Comparison of ENCODE assay signal across 15 cellular contexts in genomic region chr10:46294641-46295230, GRCh38. TPM values are rescaled to one million over a fixed set of nuclear protein-coding genes. Genes with fewer than 3 reads are reported as not detected.
"Had no signal": no experiment of that assay in that cellular context is flagged by ENCODE, and none has a peak within 500 bp of the region (broad histone marks: within the 10 kb centered on the region; RNA-seq: fewer than 3 reads in every experiment).

No MANE protein-coding gene starts in this region.

- H3K4me3 ChIP-seq: breast epithelium, dorsolateral prefrontal cortex, esophagus squamous epithelium, ovary, thoracic aorta had no signal

- H3K36me3 Mint-ChIP-seq: activated naive CD8-positive, alpha-beta T cell; immature natural killer cell; natural killer cell treated with Interleukin-12 subunit alpha and Interleukin-12 subunit beta and Interleukin-15 and Interleukin-18, amount 100 ng/mL, for 72 hours had no signal

- H3K9me3 Mint-ChIP-seq: activated CD8-positive, alpha-beta T cell treated with anti-CD3 and anti-CD28 coated beads for 36 hours; immature natural killer cell; natural killer cell treated with Interleukin-12 subunit alpha and Interleukin-12 subunit beta and Interleukin-15 and Interleukin-18, amount 100 ng/mL, for 72 hours; stimulated activated naive CD8-positive, alpha-beta T cell treated with anti-CD3 and anti-CD28 coated beads, Interleukin-15, amount 100 ng/mL, for 72 hours had no signal

- H3K4me3 Mint-ChIP-seq: activated CD8-positive, alpha-beta T cell treated with anti-CD3 and anti-CD28 coated beads for 36 hours; activated naive CD8-positive, alpha-beta T cell; immature natural killer cell; natural killer cell treated with Interleukin-12 subunit alpha and Interleukin-12 subunit beta and Interleukin-15 and Interleukin-18, amount 100 ng/mL, for 72 hours; stimulated activated naive CD8-positive, alpha-beta T cell treated with anti-CD3 and anti-CD28 coated beads, Interleukin-15, amount 100 ng/mL, for 72 hours had no signal

- DNase-seq: activated CD8-positive, alpha-beta T cell treated with anti-CD3 and anti-CD28 coated beads for 36 hours; esophagus squamous epithelium; foreskin fibroblast; immature natural killer cell; stimulated activated CD4-positive, alpha-beta T cell treated with anti-CD3 and anti-CD28 coated beads, Interleukin-15, amount 100 ng/mL, for 24 hours; stimulated activated CD4-positive, alpha-beta T cell treated with anti-CD3 and anti-CD28 coated beads, Interleukin-4, amount 100 ng/mL, for 24 hours; stimulated activated naive CD8-positive, alpha-beta T cell treated with anti-CD3 and anti-CD28 coated beads, Interleukin-15, amount 100 ng/mL, for 72 hours; SW 1271 had no signal

- H3K27ac ChIP-seq: breast epithelium, dorsolateral prefrontal cortex, esophagus squamous epithelium, ovary, thoracic aorta had no signal

- H3K36me3 ChIP-seq: breast epithelium, esophagus squamous epithelium, ovary, thoracic aorta had no signal

- H3K9me3 ChIP-seq: breast epithelium, esophagus squamous epithelium, ovary, thoracic aorta had no signal

- H3K27me3 Mint-ChIP-seq: activated CD8-positive, alpha-beta T cell treated with anti-CD3 and anti-CD28 coated beads for 36 hours; activated naive CD8-positive, alpha-beta T cell had no signal

- H3K27ac Mint-ChIP-seq: activated CD8-positive, alpha-beta T cell treated with anti-CD3 and anti-CD28 coated beads for 36 hours; activated naive CD8-positive, alpha-beta T cell; immature natural killer cell; natural killer cell treated with Interleukin-12 subunit alpha and Interleukin-12 subunit beta and Interleukin-15 and Interleukin-18, amount 100 ng/mL, for 72 hours; stimulated activated naive CD8-positive, alpha-beta T cell treated with anti-CD3 and anti-CD28 coated beads, Interleukin-15, amount 100 ng/mL, for 72 hours had no signal

- H3K27me3 ChIP-seq: breast epithelium, dorsolateral prefrontal cortex, esophagus squamous epithelium, ovary had no signal

- ATAC-seq: activated CD8-positive, alpha-beta T cell treated with anti-CD3 and anti-CD28 coated beads for 36 hours; stimulated activated naive CD8-positive, alpha-beta T cell treated with anti-CD3 and anti-CD28 coated beads, Interleukin-15, amount 100 ng/mL, for 72 hours had no signal

RNA-seq across cellular contexts. Expression of gene ANTXRL, which starts 7.9 kb away (rescaled TPM):
- total RNA-seq: activated CD8-positive, alpha-beta T cell treated with anti-CD3 and anti-CD28 coated beads for 36 hours; esophagus squamous epithelium; natural killer cell treated with Interleukin-12 subunit alpha and Interleukin-12 subunit beta and Interleukin-15 and Interleukin-18, amount 100 ng/mL, for 72 hours; thoracic aorta had no signal
- polyA plus RNA-seq: aorta, immature natural killer cell, ovary had no signal
